In genomic region chr3:152388631-152389030, GRCh38 we compare ENCODE assay signal across 16 cellular contexts.
DNase-seq lines count a peak whose midpoint lies in the region; ATAC-seq and TF ChIP-seq lines count a peak whose summit lies in the region.
"Had no signal": no experiment of that assay in that cellular context is flagged by ENCODE, and none has a peak within 500 bp of the region (broad histone marks: within the 10 kb centered on the region; RNA-seq: fewer than 3 reads in every experiment).

No MANE protein-coding gene starts in this region.

- dilution Hi-C loops in mammary epithelial cell (cut with HindIII; ENCODE audit: low sequenced_read_pairs), result no loop called here

- no peaks in the 10 kb centered on the region for H4K20me1 ChIP-seq in mammary epithelial cell (ENCODE audit: insufficient read depth, low read length)

- TF ChIP-seq POLR2A in uterus (IDR thresholded peaks at IDR 0.05), result no peak

- BruUV-seq in mammary epithelial cell (replicated peaks; lab: Mats Ljungman, UMichigan), result no TSS peak

- H3K4me3 ChIP-seq in left ventricle myocardium inferior, result no peak overlapping the region
- H3K4me3 ChIP-seq in heart right ventricle, result no peak overlapping the region
- H3K4me3 ChIP-seq in mammary epithelial cell (replicated peaks in 1 of 3; ENCODE audit: insufficient read depth in 1 of 3, low read depth in 2 of 3, low read length in 3 of 3), result no peak overlapping the region
- no peak overlapping the region for H3K4me3 ChIP-seq in naive thymus-derived CD4-positive, alpha-beta T cell (ENCODE audit: low read length)
- no peak overlapping the region for H3K4me3 ChIP-seq in uterus

- peaks cover 82% of the 10 kb centered on the region for H3K79me2 ChIP-seq in mammary epithelial cell (ENCODE audit: insufficient read depth, low read length)

- no peak overlapping the region for H2AFZ ChIP-seq in mammary epithelial cell (ENCODE audit: low read depth, low read length)

- H3K4me1 Mint-ChIP-seq in naive thymus-derived CD4-positive, alpha-beta T cell, result peaks cover 16 to 98% (median 90%) of the 10 kb centered on the region in 7 donors

- H3K4me1 ChIP-seq in left ventricle myocardium inferior, result peaks cover 99% of the 10 kb centered on the region
- peaks cover under 1 to 99% (median 91%) of the 10 kb centered on the region in 9 donors for H3K4me1 ChIP-seq in heart right ventricle
- H3K4me1 ChIP-seq in mammary epithelial cell (ENCODE audit: insufficient read depth, low read length), result peaks cover 28% of the 10 kb centered on the region
- H3K4me1 ChIP-seq in naive thymus-derived CD4-positive, alpha-beta T cell (ENCODE audit: control insufficient read depth in 2 of 2, insufficient read depth in 2 of 2, low read length in 2 of 2), result peaks cover 24 to 43% of the 10 kb centered on the region in 2 donors
- H3K4me1 ChIP-seq in uterus, result peaks cover 8 to 22% of the 10 kb centered on the region in 2 donors

- intact Hi-C loops in left ventricle myocardium inferior (cut with micrococcal nuclease), result loop anchor here (10.0 kb wide), 1 partner anchor 114 kb away; no protein-coding TSS in a partner anchor
- intact Hi-C loops in heart right ventricle (cut with DNase I), result loop anchor here in 2 of 10 donors (5.0 to 10.0 kb wide), 2 partner anchors 46 to 71 kb away; no protein-coding TSS in a partner anchor
- intact Hi-C loops in mammary epithelial cell (cut with micrococcal nuclease), result loop anchor here (5.0 kb wide), 3 partner anchors 41 to 116 kb away; no protein-coding TSS in a partner anchor
- intact Hi-C loops in naive thymus-derived CD4-positive, alpha-beta T cell (cut with micrococcal nuclease), result loop anchor here in 1 of 2 donors (1.0 kb wide), 1 partner anchor 10 kb away; no protein-coding TSS in a partner anchor
- intact Hi-C loops in uterus (cut with DNase I; ENCODE audit: low total_unique reads), result no loop called here

- DNase-seq in left ventricle myocardium inferior, result no peak
- no peak for DNase-seq in heart right ventricle
- peak; percentile 77 for DNase-seq in mammary epithelial cell
- DNase-seq in naive thymus-derived CD4-positive, alpha-beta T cell, result no peak
- DNase-seq in uterus, result no peak
- DNase-seq in NCI-H2171 treated with DMSO at 0.1 percent for 48 hours (lab: John Stamatoyannopoulos, UW), result no peak
- DNase-seq in dedifferentiated amniotic fluid mesenchymal stem cell (ENCODE audit: extremely low spot score), result no peak
- DNase-seq: activated CD8-positive, alpha-beta memory T cell treated with anti-CD3 and anti-CD28 coated beads, Interleukin-2, amount 10 ng/mL, durations not matched to agents 7 days and 5 days; activated naive CD4-positive, alpha-beta T cell treated with anti-CD3 and anti-CD28 coated beads, Interleukin-2, amount 10 ng/mL, durations not matched to agents 7 days and 5 days; caudate nucleus; GF-D8; glutamatergic neuron; kidney; NCI-H1436 treated with DMSO at 0.1 percent for 48 hours; stimulated activated CD4-positive, alpha-beta T cell treated with anti-CD3 and anti-CD28 coated beads, Interleukin-15, amount 100 ng/mL, for 24 hours had no signal

- H3K36me3 Mint-ChIP-seq in naive thymus-derived CD4-positive, alpha-beta T cell, result peaks cover 0 to 45% (median 18%) of the 10 kb centered on the region in 5 donors

- TF ChIP-seq CTCF in left ventricle myocardium inferior (IDR thresholded peaks at IDR 0.05; ENCODE audit: borderline replicate concordance) (no peak), heart right ventricle (IDR thresholded peaks at IDR 0.05) (no peak), mammary epithelial cell (conservative IDR thresholded peaks at IDR 0.05 in 1 of 2, IDR thresholded peaks at IDR 0.05 in 1 of 2; ENCODE audit: extremely low read depth in 1 of 2, insufficient read depth in 1 of 2, low read depth in 1 of 2, low read length in 2 of 2) (no peak), uterus (IDR thresholded peaks at IDR 0.05) (no peak)

- H3K27ac ChIP-seq in left ventricle myocardium inferior (replicated peaks) (peak overlapping the region; percentile 77), heart right ventricle (peak overlapping the region in 4 of 10 donors; percentile 14 to 86 (median 57)), mammary epithelial cell (ENCODE audit: insufficient read depth, low read depth, low read length) (peak overlapping the region; percentile 79), uterus (peak overlapping the region; percentile 27 to 60)
- peak overlapping the region; percentile 31 for H3K27ac ChIP-seq in naive thymus-derived CD4-positive, alpha-beta T cell (ENCODE audit: low read depth, low read length)

- 71 to 73% methylated on average over 1 of the region's 1 CpG for WGBS in heart right ventricle, 2 donors
- WGBS in mammary epithelial cell (ENCODE audit: low coverage, missing lambda C conversion rate), result 0% methylated on average over 1 of the region's 1 CpG

- no peaks in the 10 kb centered on the region for H3K27me3 Mint-ChIP-seq in naive thymus-derived CD4-positive, alpha-beta T cell
- H3K27me3 Mint-ChIP-seq: activated CD8-positive, alpha-beta memory T cell treated with anti-CD3 and anti-CD28 coated beads, Interleukin-2, amount 10 ng/mL, durations not matched to agents 7 days and 5 days; activated naive CD4-positive, alpha-beta T cell treated with anti-CD3 and anti-CD28 coated beads, Interleukin-2, amount 10 ng/mL, durations not matched to agents 7 days and 5 days had no signal

- POLR2A ChIA-PET in naive thymus-derived CD4-positive, alpha-beta T cell (lab: Charles Lee), result interaction anchor here (0.8 to 1.2 kb wide), 2 partner anchors 23 to 25 kb away, joined by 3 to 5 read pairs; no protein-coding TSS in a partner anchor

- H3K27ac Mint-ChIP-seq in naive thymus-derived CD4-positive, alpha-beta T cell, result peak overlapping the region in 4 of 9 donors; percentile 4 to 85 (median 66)
- H3K27ac Mint-ChIP-seq: activated CD8-positive, alpha-beta memory T cell treated with anti-CD3 and anti-CD28 coated beads, Interleukin-2, amount 10 ng/mL, durations not matched to agents 7 days and 5 days had no signal

- no peak for ATAC-seq in heart right ventricle
- ATAC-seq in naive thymus-derived CD4-positive, alpha-beta T cell, result no peak
- ATAC-seq in GM19395 (IDR thresholded peaks at IDR 0.05; ENCODE audit: unreplicated experiment), result no peak
- ATAC-seq: activated CD8-positive, alpha-beta memory T cell treated with anti-CD3 and anti-CD28 coated beads, Interleukin-2, amount 10 ng/mL, durations not matched to agents 7 days and 5 days had no signal

- peak overlapping the region; percentile 62 for H3K4me2 ChIP-seq in mammary epithelial cell (ENCODE audit: insufficient read depth, low read depth, low read length)

- H3K9me3 Mint-ChIP-seq in naive thymus-derived CD4-positive, alpha-beta T cell, result no peaks in the 10 kb centered on the region
- H3K9me3 Mint-ChIP-seq: activated naive CD4-positive, alpha-beta T cell treated with anti-CD3 and anti-CD28 coated beads, Interleukin-2, amount 10 ng/mL, durations not matched to agents 7 days and 5 days had no signal

- in situ Hi-C loops in mammary epithelial cell (cut with MboI; ENCODE audit: low sequenced_read_pairs in 2 of 2), result no loop called here

- H3K9ac ChIP-seq in mammary epithelial cell (ENCODE audit: insufficient read depth, low read length), result no peak overlapping the region

- peak overlapping the region in 5 of 10 donors; percentile 3 to 53 (median 27) for H3K4me3 Mint-ChIP-seq in naive thymus-derived CD4-positive, alpha-beta T cell
- H3K4me3 Mint-ChIP-seq: activated CD8-positive, alpha-beta memory T cell treated with anti-CD3 and anti-CD28 coated beads, Interleukin-2, amount 10 ng/mL, durations not matched to agents 7 days and 5 days; activated naive CD4-positive, alpha-beta T cell treated with anti-CD3 and anti-CD28 coated beads, Interleukin-2, amount 10 ng/mL, durations not matched to agents 7 days and 5 days had no signal

- CTCF ChIA-PET in mammary epithelial cell (lab: Charles Lee; ENCODE audit: low non-redundant PET), result interaction anchor here (0.7 kb wide), 1 partner anchor 61 kb away, joined by 5 read pairs; no protein-coding TSS in a partner anchor
- CTCF ChIA-PET in naive thymus-derived CD4-positive, alpha-beta T cell (lab: Charles Lee), result no interaction called here

- H3K27me3 ChIP-seq in left ventricle myocardium inferior (ENCODE audit: low read depth) (no peaks in the 10 kb centered on the region), heart right ventricle (no peaks in the 10 kb centered on the region), mammary epithelial cell (ENCODE audit: insufficient read depth, low read length) (no peaks in the 10 kb centered on the region), uterus (no peaks in the 10 kb centered on the region)
- no peaks in the 10 kb centered on the region for H3K27me3 ChIP-seq in naive thymus-derived CD4-positive, alpha-beta T cell (ENCODE audit: control insufficient read depth in 2 of 2, insufficient read depth in 2 of 2, low read length in 2 of 2)

- H3K9me3 ChIP-seq in left ventricle myocardium inferior (replicated peaks) (no peaks in the 10 kb centered on the region), heart right ventricle (no peaks in the 10 kb centered on the region), mammary epithelial cell (replicated peaks; ENCODE audit: insufficient read depth, low read length) (no peaks in the 10 kb centered on the region), uterus (no peaks in the 10 kb centered on the region)
- no peaks in the 10 kb centered on the region for H3K9me3 ChIP-seq in naive thymus-derived CD4-positive, alpha-beta T cell (ENCODE audit: control insufficient read depth in 2 of 3, low read length in 3 of 3)

- H3K36me3 ChIP-seq in left ventricle myocardium inferior, result no peaks in the 10 kb centered on the region
- no peaks in the 10 kb centered on the region for H3K36me3 ChIP-seq in heart right ventricle
- H3K36me3 ChIP-seq in mammary epithelial cell (ENCODE audit: insufficient read depth, low read length), result peaks cover 3% of the 10 kb centered on the region
- peaks cover 0 to 19% (median 0%) of the 10 kb centered on the region in 3 experiments for H3K36me3 ChIP-seq in naive thymus-derived CD4-positive, alpha-beta T cell (ENCODE audit: control insufficient read depth in 2 of 3, insufficient read depth in 3 of 3, low read length in 3 of 3)
- no peaks in the 10 kb centered on the region for H3K36me3 ChIP-seq in uterus
